Comparison of ENCODE assay signal across 16 cellular contexts in genomic region chr9:27341545-27342294, GRCh38. TPM values are rescaled to one million over a fixed set of nuclear protein-coding genes. Genes with fewer than 3 reads are reported as not detected.
DNase-seq lines count a peak whose midpoint lies in the region; ATAC-seq, FAIRE-seq and TF ChIP-seq lines count a peak whose summit lies in the region.
"Had no signal": no experiment of that assay in that cellular context is flagged by ENCODE, and none has a peak within 500 bp of the region (broad histone marks: within the 10 kb centered on the region; RNA-seq: fewer than 3 reads in every experiment).

No MANE protein-coding gene starts in this region.

- no peaks in the 10 kb centered on the region for H3K27me3 ChIP-seq in BLaER1 treated with 17β-estradiol and CSF1 and Interleukin-3, amounts not matched to agents 10 nM and 100 nM
- no peaks in the 10 kb centered on the region for H3K27me3 ChIP-seq in GM12878 (replicated peaks in 1 of 2; ENCODE audit: control insufficient read depth in 2 of 2, insufficient read depth in 2 of 2, low read length in 1 of 2)

- no peak for DNase-seq in GM12878 (ENCODE audit: low read depth, low spot score)
- DNase-seq in medulla oblongata (ENCODE audit: extremely low spot score) = peak; percentile 2
- DNase-seq in Right ventricle myocardium inferior (ENCODE audit: missing footprints) = no peak
- no peak for DNase-seq in GM12892 (ENCODE audit: insufficient read length)
- DNase-seq in posterior cingulate gyrus = no peak
- no peak for DNase-seq in AG08395 (ENCODE audit: low spot score)
- DNase-seq: ACHN; effector memory CD4-positive, alpha-beta T cell; mesenchymal stem cell; NCI-H187 treated with DMSO at 0.1 percent for 48 hours; NCI-H510A treated with DMSO at 0.1 percent for 48 hours; SK-N-SH had no signal

- peaks cover 26 to 55% (median 40%) of the 10 kb centered on the region in 10 experiments for H3K4me1 ChIP-seq in BLaER1 treated with 17β-estradiol and CSF1 and Interleukin-3, amounts not matched to agents 10 nM and 100 nM
- no peaks in the 10 kb centered on the region for H3K4me1 ChIP-seq in GM12878 (ENCODE audit: control insufficient read depth, insufficient read depth, low read length)

- H3K36me3 ChIP-seq in BLaER1 treated with 17β-estradiol and CSF1 and Interleukin-3, amounts not matched to agents 10 nM and 100 nM = peaks cover 0 to 14% (median 0%) of the 10 kb centered on the region in 11 experiments; a peak in 3 of 22 replicates
- no peaks in the 10 kb centered on the region for H3K36me3 ChIP-seq in GM12878 (ENCODE audit: control insufficient read depth in 2 of 2, insufficient read depth in 2 of 2, low read length in 1 of 2)

- in situ Hi-C loops in GM12878 (cut with MboI) = no loop called here

- H3K27ac ChIP-seq in BLaER1 treated with 17β-estradiol and CSF1 and Interleukin-3, amounts not matched to agents 10 nM and 100 nM = peak overlapping the region in 3 of 11 experiments; percentile 7 to 83 (median 56); a peak in 4 of 22 replicates
- H3K27ac ChIP-seq in GM12878 (ENCODE audit: control insufficient read depth, insufficient read depth) = no peak overlapping the region
- peak overlapping the region in 11 of 21 experiments; percentile 4 to 66 (median 23) for H3K27ac ChIP-seq in skin epidermis

- peak overlapping the region; percentile 48 to 92 (median 62); a peak in 21 of 22 replicates for H3K4me2 ChIP-seq in BLaER1 treated with 17β-estradiol and CSF1 and Interleukin-3, amounts not matched to agents 10 nM and 100 nM
- H3K4me2 ChIP-seq in GM12878 (ENCODE audit: control insufficient read depth, insufficient read depth) = no peak overlapping the region
- H3K4me2 ChIP-seq: SK-N-SH had no signal

- no peak overlapping the region for H3K4me3 ChIP-seq in BLaER1 treated with 17β-estradiol and CSF1 and Interleukin-3, amounts not matched to agents 10 nM and 100 nM
- H3K4me3 ChIP-seq in GM12878 (no peak overlapping the region), skin epidermis (no peak overlapping the region)

- no peak for TF ChIP-seq EP300 in GM12878 (IDR thresholded peaks at IDR 0.05; ENCODE audit: borderline replicate concordance in 1 of 2, control insufficient read depth in 1 of 2, low read depth in 2 of 2, low read length in 2 of 2)

- BruUV-seq in GM12878 (replicated peaks; lab: Mats Ljungman, UMichigan) = no TSS peak

- peaks cover 11 to 35% (median 23%) of the 10 kb centered on the region in 11 experiments; a peak in 19 of 22 replicates for H3K9me3 ChIP-seq in BLaER1 treated with 17β-estradiol and CSF1 and Interleukin-3, amounts not matched to agents 10 nM and 100 nM (replicated peaks in 1 of 11)
- H3K9me3 ChIP-seq in GM12878 (replicated peaks; ENCODE audit: control insufficient read depth, insufficient read depth, low read length) = no peaks in the 10 kb centered on the region
- H3K9me3 ChIP-seq: SK-N-SH had no signal

- peak; percentile 69 for ATAC-seq in GM12878
- ATAC-seq in Right ventricle myocardium inferior = no peak

- CTCF ChIA-PET in GM12878 (lab: Yijun Ruan, JAX) = interaction anchor here (1.4 to 1.7 kb wide), 2 partner anchors 8 to 188 kb away, joined by 4 to 6 read pairs; partner anchors contain the start of gene MOB3B

- POLR2A ChIA-PET in GM12878 (lab: Charles Lee) = interaction anchor here (0.6 kb wide), 1 partner anchor 345 kb away, joined by 5 read pairs; no protein-coding TSS in a partner anchor

- no peak overlapping the region for H2AFZ ChIP-seq in GM12878 (ENCODE audit: control insufficient read depth, low read depth, low read length)

- no peak for TF ChIP-seq CTCF in GM12878 (IDR thresholded peaks at IDR 0.05 in 2 of 3, conservative IDR thresholded peaks at IDR 0.05 in 1 of 3; ENCODE audit: control insufficient read depth in 2 of 3, extremely low read depth in 1 of 3, insufficient read depth in 1 of 3, low read depth in 3 of 3, low read length in 3 of 3)

- RAD21 ChIA-PET in GM12878 (lab: Charles Lee; ENCODE audit: unreplicated experiment) = no interaction called here

- H3K79me2 ChIP-seq in GM12878 (ENCODE audit: control insufficient read depth, insufficient read depth, low read length) = no peaks in the 10 kb centered on the region

- intact Hi-C loops in GM12878 (cut with micrococcal nuclease; ENCODE audit: unreplicated experiment) = no loop called here
- intact Hi-C loops in Right ventricle myocardium inferior (cut with DNase I) = no loop called here
- intact Hi-C loops in posterior cingulate gyrus (cut with DNase I) = no loop called here

- H4K20me1 ChIP-seq in BLaER1 treated with 17β-estradiol and CSF1 and Interleukin-3, amounts not matched to agents 10 nM and 100 nM = no peaks in the 10 kb centered on the region
- no peaks in the 10 kb centered on the region for H4K20me1 ChIP-seq in GM12878 (ENCODE audit: control insufficient read depth, insufficient read depth)

- FAIRE-seq in GM12878 (lab: Jason Lieb, UNC) (no peak), GM12892 (lab: Jason Lieb, UNC) (no peak)

- WGBS in GM12878 (ENCODE audit: insufficient coverage, insufficient replicate concordance, low lambda C conversion rate, missing lambda C conversion rate) = 76% methylated on average over 9 of the region's 9 CpGs

- H3K9ac ChIP-seq in BLaER1 treated with 17β-estradiol and CSF1 and Interleukin-3, amounts not matched to agents 10 nM and 100 nM = peak overlapping the region in 1 of 11 experiments; percentile 52; a peak in 1 of 22 replicates
- no peak overlapping the region for H3K9ac ChIP-seq in GM12878 (ENCODE audit: control insufficient read depth, insufficient read depth, low read length)
- H3K9ac ChIP-seq: SK-N-SH had no signal

- TF ChIP-seq POLR2A in GM12878 (IDR thresholded peaks at IDR 0.05; ENCODE audit: low read depth, low read length) (no peak), GM12892 (IDR thresholded peaks at IDR 0.05; ENCODE audit: low read depth, low read length) (no peak)

- SMC1A ChIA-PET in GM12878 (lab: Charles Lee; ENCODE audit: uncharacterized antibody, unreplicated experiment) = interaction anchor here (0.7 to 1.8 kb wide), 3 partner anchors 9 to 188 kb away, joined by 3 to 5 read pairs (median 4); partner anchors contain the start of gene MOB3B

- TF ChIP-seq RAD21 in GM12878 (IDR thresholded peaks at IDR 0.05; ENCODE audit: insufficient read depth, low read depth, low read length) = no peak

TF ChIP-seq in GM12878, 131 proteins besides CTCF, POLR2A, EP300 and RAD21:
- TF ChIP-seq RCOR1 (conservative IDR thresholded peaks at IDR 0.05; ENCODE audit: low read depth, low read length) (no peak), SPI1 (IDR thresholded peaks at IDR 0.05; ENCODE audit: borderline replicate concordance, insufficient read depth, low read depth, low read length) (peak; percentile 86)

RNA-seq across cellular contexts. Expression of gene EQTN, which starts 44.8 kb away (rescaled TPM):
- total RNA-seq in GM12878 (2013; cell fraction: nucleolus; rRNA removed) = not detected in 2 replicates
- total RNA-seq in GM12878 (2014; rRNA removed) (not detected in 2 replicates), GM12878 (2014; rRNA removed; fragmentation: Illumina TruSeq; extraction: Trizol) (not detected in 2 replicates), GM12878 (2021) (not detected in 2 replicates), Right ventricle myocardium inferior (not detected)
- polyA plus RNA-seq in GM12878 (2011; ENCODE audit: low read depth) = not detected
- polyA plus RNA-seq in GM12878 (2011; rRNA removed) (0.20 TPM in 1 of 2 replicates, not detected in the other), GM12878 (2014; fragmentation: Illumina TruSeq; extraction: Trizol) (not detected in 2 replicates), GM12878 (2014; fragmentation: Nextera tagmentation; extraction: Ambion mirVana) (not detected), GM12878 (2014; rRNA removed) (not detected in 2 replicates), GM12878 (2016; fragmentation: Nextera tagmentation; extraction: Ambion mirVana) (not detected)
- not detected in 2 replicates for polyA plus RNA-seq in GM12878 (2011; cell fraction: cytosol; rRNA removed)
- polyA plus RNA-seq in GM12878 (2011; cell fraction: nucleus; rRNA removed) = 0.15 TPM in 1 of 2 replicates, not detected in the other
- polyA plus RNA-seq in GM12878 (2012) = not detected in 2 replicates
- not detected in 2 replicates for polyA minus RNA-seq in GM12878 (2011; rRNA and poly(A)+ RNA removed)
- polyA minus RNA-seq in GM12878 (2011; cell fraction: cytosol; rRNA and poly(A)+ RNA removed) = not detected in 2 replicates
- not detected in 2 replicates for polyA minus RNA-seq in GM12878 (2011; cell fraction: nucleus; rRNA and poly(A)+ RNA removed)
- not detected for polyA plus RNA-seq in GM12892 (2012; ENCODE audit: missing spikeins)
- total RNA-seq: fibroblast of villous mesenchyme, osteoblast had no signal
- polyA plus RNA-seq: SK-N-SH had no signal
